8 cellular contexts compared by ENCODE assay signal in the genomic region with DNA sequence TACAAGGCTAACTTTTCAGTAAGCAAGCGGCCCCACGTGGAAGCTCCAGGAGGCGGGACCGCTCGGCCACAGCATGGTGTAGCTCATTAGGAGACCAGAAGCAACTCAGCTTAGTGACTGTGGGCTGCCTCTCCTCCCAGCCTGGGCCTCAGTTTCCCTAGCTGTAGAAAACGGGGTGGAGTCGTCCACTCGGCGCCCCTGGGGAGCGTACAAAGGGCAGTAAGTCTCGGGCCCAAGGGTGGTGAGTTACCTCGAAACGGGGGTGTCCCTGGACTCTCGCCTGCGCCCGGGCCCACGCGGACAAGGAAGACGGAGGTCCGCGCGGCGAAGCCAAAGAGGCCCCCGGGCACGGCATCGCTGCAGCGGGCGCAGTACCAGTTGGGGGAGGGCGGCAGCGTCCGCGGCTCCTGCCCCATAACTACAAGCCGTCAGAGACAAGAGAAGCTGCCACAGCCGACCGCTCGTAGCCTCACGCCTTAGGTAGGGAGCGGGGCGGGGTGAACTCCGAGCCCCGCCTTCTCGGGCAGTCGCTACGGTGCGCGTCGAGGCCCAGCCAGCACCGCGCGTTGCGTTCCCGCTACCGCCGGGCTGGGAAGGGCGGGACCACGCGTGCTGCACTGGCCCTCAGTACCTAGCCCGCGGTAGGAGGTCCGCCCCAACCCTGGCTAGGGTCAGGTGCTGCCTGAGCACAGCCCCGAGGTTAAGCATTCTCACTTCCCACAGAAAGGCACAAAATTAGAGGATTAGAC. TPM values are rescaled to one million over a fixed set of nuclear protein-coding genes. Genes with fewer than 3 reads are reported as not detected.
DNase-seq lines count a peak whose midpoint lies in the region; ATAC-seq, FAIRE-seq and TF ChIP-seq lines count a peak whose summit lies in the region.

A gene with protein sequence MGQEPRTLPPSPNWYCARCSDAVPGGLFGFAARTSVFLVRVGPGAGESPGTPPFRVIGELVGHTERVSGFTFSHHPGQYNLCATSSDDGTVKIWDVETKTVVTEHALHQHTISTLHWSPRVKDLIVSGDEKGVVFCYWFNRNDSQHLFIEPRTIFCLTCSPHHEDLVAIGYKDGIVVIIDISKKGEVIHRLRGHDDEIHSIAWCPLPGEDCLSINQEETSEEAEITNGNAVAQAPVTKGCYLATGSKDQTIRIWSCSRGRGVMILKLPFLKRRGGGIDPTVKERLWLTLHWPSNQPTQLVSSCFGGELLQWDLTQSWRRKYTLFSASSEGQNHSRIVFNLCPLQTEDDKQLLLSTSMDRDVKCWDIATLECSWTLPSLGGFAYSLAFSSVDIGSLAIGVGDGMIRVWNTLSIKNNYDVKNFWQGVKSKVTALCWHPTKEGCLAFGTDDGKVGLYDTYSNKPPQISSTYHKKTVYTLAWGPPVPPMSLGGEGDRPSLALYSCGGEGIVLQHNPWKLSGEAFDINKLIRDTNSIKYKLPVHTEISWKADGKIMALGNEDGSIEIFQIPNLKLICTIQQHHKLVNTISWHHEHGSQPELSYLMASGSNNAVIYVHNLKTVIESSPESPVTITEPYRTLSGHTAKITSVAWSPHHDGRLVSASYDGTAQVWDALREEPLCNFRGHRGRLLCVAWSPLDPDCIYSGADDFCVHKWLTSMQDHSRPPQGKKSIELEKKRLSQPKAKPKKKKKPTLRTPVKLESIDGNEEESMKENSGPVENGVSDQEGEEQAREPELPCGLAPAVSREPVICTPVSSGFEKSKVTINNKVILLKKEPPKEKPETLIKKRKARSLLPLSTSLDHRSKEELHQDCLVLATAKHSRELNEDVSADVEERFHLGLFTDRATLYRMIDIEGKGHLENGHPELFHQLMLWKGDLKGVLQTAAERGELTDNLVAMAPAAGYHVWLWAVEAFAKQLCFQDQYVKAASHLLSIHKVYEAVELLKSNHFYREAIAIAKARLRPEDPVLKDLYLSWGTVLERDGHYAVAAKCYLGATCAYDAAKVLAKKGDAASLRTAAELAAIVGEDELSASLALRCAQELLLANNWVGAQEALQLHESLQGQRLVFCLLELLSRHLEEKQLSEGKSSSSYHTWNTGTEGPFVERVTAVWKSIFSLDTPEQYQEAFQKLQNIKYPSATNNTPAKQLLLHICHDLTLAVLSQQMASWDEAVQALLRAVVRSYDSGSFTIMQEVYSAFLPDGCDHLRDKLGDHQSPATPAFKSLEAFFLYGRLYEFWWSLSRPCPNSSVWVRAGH (N-terminal part only) (minus strand): TSS at position 494 of the 749 bp plus-strand sequence. CDS start 78 bp downstream, at position 416.

- no peaks in the 10 kb centered on the region for H3K27me3 ChIP-seq in fibroblast of lung (ENCODE audit: control insufficient read depth, insufficient read depth, low read length)
- no peaks in the 10 kb centered on the region for H3K27me3 ChIP-seq in naive thymus-derived CD4-positive, alpha-beta T cell (ENCODE audit: control insufficient read depth in 2 of 2, insufficient read depth in 2 of 2, low read length in 2 of 2)

- POLR2A ChIA-PET in naive thymus-derived CD4-positive, alpha-beta T cell (lab: Charles Lee) = interaction anchor here (0.7 kb wide), 1 partner anchor 70 kb away, joined by 3 read pairs; no protein-coding TSS in a partner anchor

- ATAC-seq in GM21576 (IDR thresholded peaks at IDR 0.05; ENCODE audit: unreplicated experiment) = peak; percentile 83
- peak; percentile 95 for ATAC-seq in naive thymus-derived CD4-positive, alpha-beta T cell
- peak; percentile 89 to 92 for ATAC-seq in stimulated activated naive B cell treated with anti-CD40 and anti-IgM and Interleukin-4, amounts not matched to agents 10 μg/mL and 1 μg/mL and 100 μg/mL, for 72 hours (replicated peaks)

- DNase-seq in DMS53 treated with DMSO at 0.1 percent for 48 hours (lab: John Stamatoyannopoulos, UW; ENCODE audit: unreplicated experiment) (peak; percentile 82), RCC 7860 (ENCODE audit: low spot score) (peak; percentile 75), fibroblast of lung (ENCODE audit: low read depth in 2 of 2) (peak; percentile 82)
- DNase-seq in activated T-helper 1 cell treated with anti-CD3 and anti-CD28 coated beads, Interleukin-12 subunit alpha, Interleukin-12 subunit beta, Interleukin-2, Interleukin-4 antibody, amounts not matched to agents 30 ng/mL and 10 ng/mL and 1 ng/mL, durations not matched to agents 14 hours and 24 hours and 36 hours (ENCODE audit: low spot score) = peak; percentile 82
- peak; percentile 72 to 85 (median 81) for DNase-seq in naive thymus-derived CD4-positive, alpha-beta T cell
- peak; percentile 84 for DNase-seq in stimulated activated naive B cell treated with anti-CD40 and anti-IgM and Interleukin-4, amounts not matched to agents 10 μg/mL and 1 μg/mL and 100 μg/mL, for 72 hours

- no peaks in the 10 kb centered on the region for H4K20me1 ChIP-seq in fibroblast of lung (ENCODE audit: control insufficient read depth, extremely low read depth, insufficient read depth, low read length)

- peaks cover 9% of the 10 kb centered on the region for H3K4me1 ChIP-seq in fibroblast of lung (ENCODE audit: control insufficient read depth, extremely low read depth, insufficient read depth, low read length)
- H3K4me1 ChIP-seq in naive thymus-derived CD4-positive, alpha-beta T cell (ENCODE audit: control insufficient read depth in 2 of 2, insufficient read depth in 2 of 2, low read length in 2 of 2) = peaks cover 21 to 22% of the 10 kb centered on the region in 2 donors

- H3K4me3 ChIP-seq in fibroblast of lung (replicated peaks in 1 of 4; ENCODE audit: control extremely low read depth in 1 of 4, insufficient read depth in 1 of 4, low read depth in 3 of 4, low read length in 4 of 4) = peak within 1 kb of the TSS; percentile 62 to 93 (median 82)
- peak within 1 kb of the TSS; percentile 72 for H3K4me3 ChIP-seq in naive thymus-derived CD4-positive, alpha-beta T cell (ENCODE audit: low read length)

- H3K9me3 Mint-ChIP-seq in activated T-helper 1 cell treated with anti-CD3 and anti-CD28 coated beads, Interleukin-12 subunit alpha, Interleukin-12 subunit beta, Interleukin-2, Interleukin-4 antibody, amounts not matched to agents 30 ng/mL and 10 ng/mL and 1 ng/mL, durations not matched to agents 14 hours and 24 hours and 36 hours = no peaks in the 10 kb centered on the region
- peaks cover 0 to 5% (median 0%) of the 10 kb centered on the region in 11 donors for H3K9me3 Mint-ChIP-seq in naive thymus-derived CD4-positive, alpha-beta T cell
- H3K9me3 Mint-ChIP-seq in stimulated activated naive B cell treated with anti-CD40 and anti-IgM and Interleukin-4, amounts not matched to agents 10 μg/mL and 1 μg/mL and 100 μg/mL, for 72 hours = no peaks in the 10 kb centered on the region

- H3K79me2 ChIP-seq in fibroblast of lung (ENCODE audit: control insufficient read depth, insufficient read depth, low read length) = peaks cover 33% of the 10 kb centered on the region

- H2AFZ ChIP-seq in fibroblast of lung (ENCODE audit: low read length) = peak within 1 kb of the TSS; percentile 94

- CTCF ChIA-PET in naive thymus-derived CD4-positive, alpha-beta T cell (lab: Charles Lee) = interaction anchor here (0.6 kb wide), 1 partner anchor 260 kb away, joined by 4 read pairs; no protein-coding TSS in a partner anchor

- peak within 1 kb of the TSS; percentile 95 for H3K4me2 ChIP-seq in fibroblast of lung (ENCODE audit: extremely low read depth, insufficient read depth, low read length)

- H3K36me3 ChIP-seq in fibroblast of lung (ENCODE audit: control insufficient read depth, insufficient read depth, low read length) = no peaks in the 10 kb centered on the region
- H3K36me3 ChIP-seq in naive thymus-derived CD4-positive, alpha-beta T cell (ENCODE audit: control insufficient read depth in 2 of 3, insufficient read depth in 3 of 3, low read length in 3 of 3) = peaks cover 0 to 25% (median 0%) of the 10 kb centered on the region in 3 experiments

- peaks cover 3% of the 10 kb centered on the region for H3K27me3 Mint-ChIP-seq in activated T-helper 1 cell treated with anti-CD3 and anti-CD28 coated beads, Interleukin-12 subunit alpha, Interleukin-12 subunit beta, Interleukin-2, Interleukin-4 antibody, amounts not matched to agents 30 ng/mL and 10 ng/mL and 1 ng/mL, durations not matched to agents 14 hours and 24 hours and 36 hours (ENCODE audit: insufficient read depth)
- no peaks in the 10 kb centered on the region for H3K27me3 Mint-ChIP-seq in naive thymus-derived CD4-positive, alpha-beta T cell
- no peaks in the 10 kb centered on the region for H3K27me3 Mint-ChIP-seq in stimulated activated naive B cell treated with anti-CD40 and anti-IgM and Interleukin-4, amounts not matched to agents 10 μg/mL and 1 μg/mL and 100 μg/mL, for 72 hours

- intact Hi-C loops in activated T-helper 1 cell treated with anti-CD3 and anti-CD28 coated beads, Interleukin-12 subunit alpha, Interleukin-12 subunit beta, Interleukin-2, Interleukin-4 antibody, amounts not matched to agents 30 ng/mL and 10 ng/mL and 1 ng/mL, durations not matched to agents 14 hours and 24 hours and 36 hours (cut with micrococcal nuclease) = loop anchor here (1.0 kb wide), 1 partner anchor 183 kb away; the partner anchor contains the start of gene LARP1
- intact Hi-C loops in naive thymus-derived CD4-positive, alpha-beta T cell (cut with micrococcal nuclease) = loop anchor here (1.0 to 2.0 kb wide), 3 partner anchors 183 to 493 kb away; partner anchors contain the start of genes LARP1 (in 1 of the 2) and SAP30L (in 1 of the 2)

- TF ChIP-seq EP300 in Ishikawa (IDR thresholded peaks at IDR 0.05; ENCODE audit: borderline replicate concordance) = 0 out of 2 replicates have a peak, but pooled peaks have one; percentile 40

- peak within 1 kb of the TSS; percentile 94 for H3K4me3 Mint-ChIP-seq in activated T-helper 1 cell treated with anti-CD3 and anti-CD28 coated beads, Interleukin-12 subunit alpha, Interleukin-12 subunit beta, Interleukin-2, Interleukin-4 antibody, amounts not matched to agents 30 ng/mL and 10 ng/mL and 1 ng/mL, durations not matched to agents 14 hours and 24 hours and 36 hours
- peak within 1 kb of the TSS; percentile 86 to 97 (median 92) for H3K4me3 Mint-ChIP-seq in naive thymus-derived CD4-positive, alpha-beta T cell
- H3K4me3 Mint-ChIP-seq in stimulated activated naive B cell treated with anti-CD40 and anti-IgM and Interleukin-4, amounts not matched to agents 10 μg/mL and 1 μg/mL and 100 μg/mL, for 72 hours = peak within 1 kb of the TSS; percentile 93 to 98

- TF ChIP-seq RAD21 in Ishikawa (IDR thresholded peaks at IDR 0.05; ENCODE audit: low read depth) = no peak

- peaks cover 18% of the 10 kb centered on the region for H3K4me1 Mint-ChIP-seq in activated T-helper 1 cell treated with anti-CD3 and anti-CD28 coated beads, Interleukin-12 subunit alpha, Interleukin-12 subunit beta, Interleukin-2, Interleukin-4 antibody, amounts not matched to agents 30 ng/mL and 10 ng/mL and 1 ng/mL, durations not matched to agents 14 hours and 24 hours and 36 hours (ENCODE audit: low read depth)
- H3K4me1 Mint-ChIP-seq in naive thymus-derived CD4-positive, alpha-beta T cell = peaks cover 30 to 76% (median 67%) of the 10 kb centered on the region in 7 donors
- peaks cover 25 to 46% of the 10 kb centered on the region in 2 donors for H3K4me1 Mint-ChIP-seq in stimulated activated naive B cell treated with anti-CD40 and anti-IgM and Interleukin-4, amounts not matched to agents 10 μg/mL and 1 μg/mL and 100 μg/mL, for 72 hours

- peaks cover 16% of the 10 kb centered on the region for H3K36me3 Mint-ChIP-seq in activated T-helper 1 cell treated with anti-CD3 and anti-CD28 coated beads, Interleukin-12 subunit alpha, Interleukin-12 subunit beta, Interleukin-2, Interleukin-4 antibody, amounts not matched to agents 30 ng/mL and 10 ng/mL and 1 ng/mL, durations not matched to agents 14 hours and 24 hours and 36 hours (ENCODE audit: low read depth)
- H3K36me3 Mint-ChIP-seq in naive thymus-derived CD4-positive, alpha-beta T cell = peaks cover 0 to 19% (median 11%) of the 10 kb centered on the region in 5 donors
- peaks cover 20 to 26% of the 10 kb centered on the region in 2 donors for H3K36me3 Mint-ChIP-seq in stimulated activated naive B cell treated with anti-CD40 and anti-IgM and Interleukin-4, amounts not matched to agents 10 μg/mL and 1 μg/mL and 100 μg/mL, for 72 hours

- H3K9me3 ChIP-seq in fibroblast of lung (ENCODE audit: control insufficient read depth, insufficient read depth, low read depth, low read length) = no peaks in the 10 kb centered on the region
- H3K9me3 ChIP-seq in naive thymus-derived CD4-positive, alpha-beta T cell (ENCODE audit: control insufficient read depth in 2 of 3, low read length in 3 of 3) = no peaks in the 10 kb centered on the region

- FAIRE-seq in RCC 7860 (lab: Jason Lieb, UNC) = no peak

- no peak for TF ChIP-seq CTCF in fibroblast of lung (conservative IDR thresholded peaks at IDR 0.05 in 1 of 2, IDR thresholded peaks at IDR 0.05 in 1 of 2; ENCODE audit: low read depth in 1 of 2, low read length in 2 of 2)

- peak within 1 kb of the TSS; percentile 88 for H3K27ac Mint-ChIP-seq in activated T-helper 1 cell treated with anti-CD3 and anti-CD28 coated beads, Interleukin-12 subunit alpha, Interleukin-12 subunit beta, Interleukin-2, Interleukin-4 antibody, amounts not matched to agents 30 ng/mL and 10 ng/mL and 1 ng/mL, durations not matched to agents 14 hours and 24 hours and 36 hours
- H3K27ac Mint-ChIP-seq in naive thymus-derived CD4-positive, alpha-beta T cell = peak within 1 kb of the TSS in 8 of 9 donors; percentile 51 to 95 (median 87)
- H3K27ac Mint-ChIP-seq in stimulated activated naive B cell treated with anti-CD40 and anti-IgM and Interleukin-4, amounts not matched to agents 10 μg/mL and 1 μg/mL and 100 μg/mL, for 72 hours = peak within 1 kb of the TSS; percentile 96

- peak within 1 kb of the TSS; percentile 63 for H3K9ac ChIP-seq in fibroblast of lung (ENCODE audit: insufficient read depth, low read length)

- peak within 1 kb of the TSS; percentile 11 for H3K27ac ChIP-seq in fibroblast of lung (ENCODE audit: insufficient read depth, low read length)
- H3K27ac ChIP-seq in naive thymus-derived CD4-positive, alpha-beta T cell (ENCODE audit: low read depth, low read length) = peak within 1 kb of the TSS; percentile 77

RNA-seq across cellular contexts. Expression of the gene that starts here (rescaled TPM):
- total RNA-seq in activated T-helper 1 cell treated with anti-CD3 and anti-CD28 coated beads, Interleukin-12 subunit alpha, Interleukin-12 subunit beta, Interleukin-2, Interleukin-4 antibody, amounts not matched to agents 30 ng/mL and 10 ng/mL and 1 ng/mL, durations not matched to agents 14 hours and 24 hours and 36 hours = 36.4 and 40.2 TPM in 2 replicates
- 12.1 and 13.1 TPM in 2 replicates for total RNA-seq in fibroblast of lung
- polyA plus RNA-seq in fibroblast of lung = 7.7 and 11.2 TPM in 2 replicates
- polyA plus RNA-seq in fibroblast of lung (2012) = 6.9 and 10.5 TPM in 2 replicates
- polyA minus RNA-seq in fibroblast of lung (ENCODE audit: low replicate concordance) = 6.7 and 34.3 TPM in 2 replicates
- 10 to 100 TPM; 10.2 to 21.4 (median 17.3) TPM for total RNA-seq in naive thymus-derived CD4-positive, alpha-beta T cell
- 10 to 100 TPM in 1 of 2 donors, 1 to 10 TPM in 1; 8.6 to 21.2 TPM for polyA plus RNA-seq in naive thymus-derived CD4-positive, alpha-beta T cell

Comparison
In these comparisons a context has a peak if more than half of its experiments do, and no peak if none do; other contexts are left out.
1. Peak in every context shown above with its lines: DNase-seq, ATAC-seq, H3K4me3 ChIP-seq and H3K27ac ChIP-seq.